ENCODE assay signal across 33 cellular contexts in the genomic region with DNA sequence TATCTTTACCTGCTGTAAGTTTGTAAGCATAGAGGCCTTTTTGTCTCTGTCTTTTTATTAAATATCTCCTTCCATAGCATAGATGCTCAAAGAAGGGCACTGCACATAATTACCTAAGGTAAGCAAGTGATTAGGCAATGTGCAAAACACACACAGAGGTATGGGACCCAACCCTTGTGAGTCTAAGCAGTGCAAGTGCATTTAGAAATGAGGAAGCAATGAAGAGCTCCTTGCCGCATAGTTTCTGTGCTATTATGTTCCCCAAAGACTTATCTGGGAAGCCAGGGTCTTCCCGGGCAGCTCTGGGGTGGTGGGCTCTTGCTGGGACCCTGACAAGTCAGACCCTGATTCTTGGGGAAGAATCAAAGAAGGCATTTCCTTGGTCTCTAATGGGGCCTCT. TPM values are rescaled to one million over a fixed set of nuclear protein-coding genes. Genes with fewer than 3 reads are reported as not detected.
"Had no signal": no experiment of that assay in that cellular context is flagged by ENCODE, and none has a peak within 500 bp of the region (broad histone marks: within the 10 kb centered on the region; RNA-seq: fewer than 3 reads in every experiment).

No MANE protein-coding gene starts in this region.

- DNase-seq: activated CD4-positive, alpha-beta memory T cell treated with anti-CD3 and anti-CD28 coated beads for 36 hours; activated CD4-positive, alpha-beta T cell treated with anti-CD3 and anti-CD28 coated beads, Interleukin-2, amount 10 ng/mL, durations not matched to agents 24 days and 14 days; activated CD4-positive, CD25-positive, alpha-beta regulatory T cell treated with anti-CD3 and anti-CD28 coated beads, Interleukin-2, amount 50 U/mL, for 72 hours; activated CD8-positive, alpha-beta memory T cell treated with anti-CD3 and anti-CD28 coated beads, Interleukin-2, amount 50 U/mL, for 4 hours; activated effector memory CD4-positive, alpha-beta T cell treated with anti-CD3 and anti-CD28 coated beads, Interleukin-2, amount 50 U/mL, for 16 hours; activated naive CD4-positive, alpha-beta T cell treated with anti-CD3 and anti-CD28 coated beads for 36 hours; activated naive CD8-positive, alpha-beta T cell treated with anti-CD3 and anti-CD28 coated beads for 36 hours; activated T-cell treated with anti-CD3 and anti-CD28 coated beads, Interleukin-2, amount 50 U/mL, for 1 hour; adrenal gland; aorta; body of pancreas; effector CD8-positive, alpha-beta T cell; erythroblast; islet precursor cell; left ventricle myocardium superior; naive B cell; occipital lobe; psoas muscle; sigmoid colon; small intestine; stimulated activated CD4-positive, alpha-beta T cell treated with anti-CD3 and anti-CD28 coated beads, Interleukin-4, amount 100 ng/mL, for 24 hours; T1000 had no signal

- ATAC-seq: body of pancreas; gastroesophageal sphincter; left ventricle myocardium superior; psoas muscle; stimulated activated effector memory CD8-positive, alpha-beta T cell treated with anti-CD3 and anti-CD28 coated beads, Interleukin-12 subunit alpha, Interleukin-12 subunit beta, amount 100 ng/mL, for 72 hours had no signal

- H3K36me3 ChIP-seq: adrenal gland, gastroesophageal sphincter, sigmoid colon, thoracic aorta had no signal

- H3K27ac ChIP-seq: adrenal gland, body of pancreas, gastroesophageal sphincter, hepatocyte, parathyroid adenoma, psoas muscle, sigmoid colon, thoracic aorta had no signal

- H3K4me1 ChIP-seq: adrenal gland, body of pancreas, gastroesophageal sphincter, parathyroid adenoma, psoas muscle, sigmoid colon had no signal

- H3K4me3 ChIP-seq: adrenal gland, body of pancreas, gastroesophageal sphincter, hepatocyte, psoas muscle, sigmoid colon, thoracic aorta had no signal

- H3K9me3 ChIP-seq: adrenal gland, body of pancreas, gastroesophageal sphincter, psoas muscle, sigmoid colon, thoracic aorta had no signal

- H3K27me3 ChIP-seq: adrenal gland, body of pancreas, gastroesophageal sphincter, hepatocyte, sigmoid colon had no signal

RNA-seq across cellular contexts. Expression of a gene that starts 13.5 kb away (rescaled TPM):
- total RNA-seq: activated CD4-positive, alpha-beta memory T cell treated with anti-CD3 and anti-CD28 coated beads for 36 hours; activated CD4-positive, alpha-beta T cell treated with anti-CD3 and anti-CD28 coated beads, Interleukin-2, amount 10 ng/mL, durations not matched to agents 24 days and 14 days; activated CD8-positive, alpha-beta memory T cell treated with anti-CD3 and anti-CD28 coated beads for 36 hours; activated naive CD4-positive, alpha-beta T cell treated with anti-CD3 and anti-CD28 coated beads for 36 hours; activated naive CD8-positive, alpha-beta T cell treated with anti-CD3 and anti-CD28 coated beads for 36 hours; activated T-helper 1 cell treated with anti-CD3 and anti-CD28 coated beads, Interleukin-12 subunit alpha, Interleukin-12 subunit beta, Interleukin-2, Interleukin-4 antibody, amounts not matched to agents 30 ng/mL and 10 ng/mL and 1 ng/mL, durations not matched to agents 14 hours and 24 hours and 36 hours; adrenal gland; dermis microvascular lymphatic vessel endothelial cell; fibroblast of lung; fibroblast of villous mesenchyme; lung microvascular endothelial cell; occipital lobe had no signal
